ENCODE assay signal across 9 cellular contexts in the genomic region with DNA sequence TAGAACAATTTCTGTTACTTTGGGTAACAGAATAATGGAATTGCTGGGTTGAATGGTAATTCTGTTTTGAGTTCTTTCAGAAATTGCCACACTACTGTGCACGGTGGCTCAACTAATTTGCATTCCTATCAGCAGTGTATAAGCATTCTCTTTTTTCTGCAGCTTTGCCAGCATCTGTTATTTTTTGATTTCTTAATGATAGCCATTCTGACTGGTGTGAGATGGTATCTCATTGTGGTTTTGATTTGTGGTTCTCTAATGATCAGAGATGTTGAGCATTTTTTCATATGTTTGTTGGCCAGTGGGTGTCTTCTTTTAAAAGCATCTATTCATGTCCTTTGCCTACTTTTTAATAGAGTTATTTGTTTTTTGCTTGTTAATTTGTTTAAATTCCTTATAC.
"Had no signal": no experiment of that assay in that cellular context is flagged by ENCODE, and none has a peak within 500 bp of the region (broad histone marks: within the 10 kb centered on the region; RNA-seq: fewer than 3 reads in every experiment).

No MANE protein-coding gene starts in this region.

- ATAC-seq: GM23338, HCT116 had no signal

- DNase-seq: GM23248, GOT3, H7, H9, HCEC 1CT, HFFc6 had no signal

- H3K4me1 ChIP-seq: HAP-1 had no signal

- H3K27ac ChIP-seq: GM23248 had no signal

- H3K36me3 ChIP-seq: HAP-1 had no signal

- H3K4me3 ChIP-seq: GM23248, GM23338, HAP-1 had no signal
